In genomic region chr2:167928434-167928833, GRCh38 we compare ENCODE assay signal across 26 cellular contexts.
A peak's percentile ranks its signal among the peaks of the same experiment; 100 is the strongest.
DNase-seq lines count a peak whose midpoint lies in the region; ATAC-seq, FAIRE-seq and TF ChIP-seq lines count a peak whose summit lies in the region.
"Had no signal": no experiment of that assay in that cellular context is flagged by ENCODE, and none has a peak within 500 bp of the region (broad histone marks: within the 10 kb centered on the region; RNA-seq: fewer than 3 reads in every experiment).

No MANE protein-coding gene starts in this region.

- H4K8ac ChIP-seq in H1 (ENCODE audit: extremely low read depth, insufficient read depth, low read length) = no peak overlapping the region

- H3K14ac ChIP-seq in H1 (ENCODE audit: insufficient read length) = no peak overlapping the region

- no peaks in the 10 kb centered on the region for H3K4me1 ChIP-seq in GM23338 (ENCODE audit: insufficient read depth)
- no peaks in the 10 kb centered on the region for H3K4me1 ChIP-seq in H1 (replicated peaks in 1 of 4; ENCODE audit: control insufficient read depth in 3 of 4, insufficient read depth in 4 of 4, low read length in 3 of 4)
- H3K4me1 ChIP-seq in osteoblast (ENCODE audit: insufficient read depth, low read length) = no peaks in the 10 kb centered on the region
- H3K4me1 ChIP-seq: A549; BE2C; BLaER1 treated with 17β-estradiol and CSF1 and Interleukin-3, amounts not matched to agents 10 nM and 100 nM had no signal

- TF ChIP-seq POLR2A in H1 (IDR thresholded peaks at IDR 0.05; ENCODE audit: control extremely low read depth in 1 of 2, low read depth in 2 of 2, low read length in 2 of 2) = no peak

- H3K36me3 ChIP-seq in GM23338 (ENCODE audit: insufficient read depth) (no peaks in the 10 kb centered on the region), H1 (ENCODE audit: control insufficient read depth in 2 of 4, insufficient read depth in 4 of 4, low read length in 3 of 4) (no peaks in the 10 kb centered on the region), osteoblast (ENCODE audit: insufficient read depth, low read length) (no peaks in the 10 kb centered on the region), brain microvascular endothelial cell (replicated peaks) (no peaks in the 10 kb centered on the region)
- H3K36me3 ChIP-seq: BE2C; BLaER1 treated with 17β-estradiol and CSF1 and Interleukin-3, amounts not matched to agents 10 nM and 100 nM had no signal

- DNase-seq in GM23338 (ENCODE audit: low spot score) (peak; percentile 45), NCI-H69 (lab: John Stamatoyannopoulos, UW) (peak; percentile 7), H1 (ENCODE audit: low read depth in 1 of 2, low spot score in 2 of 2) (no peak), osteoblast (ENCODE audit: insufficient read length, low spot score, missing footprints) (peak; percentile 59), occipital lobe (lab: John Stamatoyannopoulos, UW) (no peak), immature natural killer cell (no peak), brain microvascular endothelial cell (no peak)
- DNase-seq: ACHN; AML-193; BE2C; CD4-positive, alpha-beta T cell; CD8-positive, alpha-beta memory T cell; DMS 273 treated with DMSO at 0.1 percent for 48 hours; DMS53; GF-D8; GOT3; H9 had no signal

- no peak overlapping the region for H2BK12ac ChIP-seq in H1 (ENCODE audit: low read depth, low read length)

- no peak overlapping the region for H3K23ac ChIP-seq in H1 (ENCODE audit: insufficient read length)

- H3K9ac ChIP-seq in H1 (replicated peaks in 1 of 4; ENCODE audit: extremely low read depth in 1 of 4, low read depth in 3 of 4, low read length in 3 of 4) = no peak overlapping the region
- H3K9ac ChIP-seq: BLaER1 treated with 17β-estradiol and CSF1 and Interleukin-3, amounts not matched to agents 10 nM and 100 nM had no signal

- ATAC-seq in GM23338 = peak; percentile 52; the same call in 2 of the 3 replicates
- no peak for ATAC-seq in HG03342 (IDR thresholded peaks at IDR 0.05; ENCODE audit: unreplicated experiment)
- ATAC-seq: A549, HCT116 had no signal

- H4K20me1 ChIP-seq in GM23338 (replicated peaks; ENCODE audit: insufficient read depth) = no peaks in the 10 kb centered on the region
- H4K20me1 ChIP-seq in H1 (replicated peaks in 1 of 2; ENCODE audit: control insufficient read depth in 1 of 2, insufficient read depth in 2 of 2, low read length in 2 of 2) = no peaks in the 10 kb centered on the region
- no peaks in the 10 kb centered on the region for H4K20me1 ChIP-seq in osteoblast (ENCODE audit: insufficient read depth, low read length)
- H4K20me1 ChIP-seq: BLaER1 treated with 17β-estradiol and CSF1 and Interleukin-3, amounts not matched to agents 10 nM and 100 nM had no signal

- H2BK20ac ChIP-seq in H1 (ENCODE audit: low read length) = no peak overlapping the region

- H3K27ac Mint-ChIP-seq in GM23338 = no peak overlapping the region
- H3K27ac Mint-ChIP-seq in immature natural killer cell = no peak overlapping the region
- H3K27ac Mint-ChIP-seq: CD14-positive monocyte; CD4-positive, alpha-beta T cell; CD8-positive, alpha-beta memory T cell; H9 had no signal

- H3K4me3 Mint-ChIP-seq in GM23338 = no peak overlapping the region
- H3K4me3 Mint-ChIP-seq in immature natural killer cell = no peak overlapping the region
- H3K4me3 Mint-ChIP-seq: CD14-positive monocyte; CD4-positive, alpha-beta T cell; CD8-positive, alpha-beta memory T cell; H9 had no signal

- H3K9me2 ChIP-seq in GM23338 (ENCODE audit: insufficient read depth) = peaks cover 15% of the 10 kb centered on the region; the same call in 1 of the 2 replicates

- no peaks in the 10 kb centered on the region; the same call in 2 of the 3 replicates for H3K4me1 Mint-ChIP-seq in GM23338
- no peaks in the 10 kb centered on the region for H3K4me1 Mint-ChIP-seq in immature natural killer cell
- H3K4me1 Mint-ChIP-seq: CD14-positive monocyte; CD8-positive, alpha-beta memory T cell had no signal

- H3K9me3 ChIP-seq in H1 (ENCODE audit: insufficient read depth in 2 of 2, low read depth in 1 of 2, low read length in 1 of 2) (no peaks in the 10 kb centered on the region; a peak in 1 of 4 replicates), osteoblast (ENCODE audit: low read depth, low read length) (no peaks in the 10 kb centered on the region)
- H3K9me3 ChIP-seq: A549; BE2C; BLaER1 treated with 17β-estradiol and CSF1 and Interleukin-3, amounts not matched to agents 10 nM and 100 nM had no signal

- TF ChIP-seq CTCF in GM23338 (conservative IDR thresholded peaks at IDR 0.05; ENCODE audit: low read depth in 2 of 2) (peak; percentile 32 to 40; a peak in 3 of 4 replicates), H1 (IDR thresholded peaks at IDR 0.05; ENCODE audit: control extremely low read depth in 1 of 3, insufficient read depth in 1 of 3, low read depth in 1 of 3, low read length in 3 of 3) (peak in 1 of 3 experiments; percentile 28; a peak in 1 of 4 replicates), osteoblast (IDR thresholded peaks at IDR 0.05; ENCODE audit: extremely low read depth, low read depth, low read length) (no peak), brain microvascular endothelial cell (IDR thresholded peaks at IDR 0.05; ENCODE audit: low read depth, low read length, missing control alignments) (no peak)

- H3K23me2 ChIP-seq in H1 (ENCODE audit: low read depth, low read length) = no peaks in the 10 kb centered on the region

- H2BK120ac ChIP-seq in H1 (replicated peaks; ENCODE audit: low read depth, low read length) = no peak overlapping the region

- no peak overlapping the region for H3K4ac ChIP-seq in H1 (replicated peaks; ENCODE audit: insufficient read length, low read depth, low read length)

- H3K4me3 ChIP-seq in GM23338 = no peak overlapping the region
- no peak overlapping the region for H3K4me3 ChIP-seq in H1 (ENCODE audit: extremely low read depth in 1 of 4, insufficient read depth in 2 of 4, low read depth in 3 of 4, low read length in 4 of 4)
- H3K4me3 ChIP-seq in osteoblast (ENCODE audit: insufficient read depth, low read length) = no peak overlapping the region
- no peak overlapping the region for H3K4me3 ChIP-seq in brain microvascular endothelial cell (ENCODE audit: low read depth, low read length)
- H3K4me3 ChIP-seq: A549; BLaER1 treated with 17β-estradiol and CSF1 and Interleukin-3, amounts not matched to agents 10 nM and 100 nM had no signal

- no peaks in the 10 kb centered on the region for H3K9me3 Mint-ChIP-seq in GM23338
- no peaks in the 10 kb centered on the region for H3K9me3 Mint-ChIP-seq in immature natural killer cell
- H3K9me3 Mint-ChIP-seq: CD4-positive, alpha-beta T cell; CD8-positive, alpha-beta memory T cell; H9 had no signal

- H2AK5ac ChIP-seq in H1 (ENCODE audit: low read depth, low read length) = no peak overlapping the region

- no peaks in the 10 kb centered on the region for H3K27me3 ChIP-seq in GM23338 (ENCODE audit: insufficient read depth)
- H3K27me3 ChIP-seq in H1 (replicated peaks in 1 of 4; ENCODE audit: control insufficient read depth in 3 of 4, extremely low read depth in 1 of 4, insufficient read depth in 3 of 4, low read length in 3 of 4) = no peaks in the 10 kb centered on the region; a peak in 1 of 7 replicates
- no peaks in the 10 kb centered on the region for H3K27me3 ChIP-seq in osteoblast (ENCODE audit: insufficient read depth, low read length)
- H3K27me3 ChIP-seq in brain microvascular endothelial cell (replicated peaks) = no peaks in the 10 kb centered on the region
- H3K27me3 ChIP-seq: BE2C; BLaER1 treated with 17β-estradiol and CSF1 and Interleukin-3, amounts not matched to agents 10 nM and 100 nM had no signal

- H2BK5ac ChIP-seq in H1 (ENCODE audit: low read depth, low read length) = no peak overlapping the region

- no peak overlapping the region for H3K18ac ChIP-seq in H1 (ENCODE audit: extremely low read depth, low read length)

- TF ChIP-seq RAD21 in H1 (IDR thresholded peaks at IDR 0.05 in 1 of 2, conservative IDR thresholded peaks at IDR 0.05 in 1 of 2; ENCODE audit: low read depth in 2 of 2, low read length in 2 of 2) = peak; percentile 16 to 24; a peak in 2 of 4 replicates

- 89% methylated on average over 6 of the region's 6 CpGs; no CpG with 5 or more reads in 1 of the 2 experiments for WGBS in H1 (ENCODE audit: extremely low coverage in 1 of 2, insufficient coverage in 1 of 2, insufficient read length in 1 of 2, insufficient replicate concordance in 2 of 2, low coverage in 1 of 2, low lambda C conversion rate in 2 of 2, missing lambda C conversion rate in 1 of 2), 2 experiments

- no peak for FAIRE-seq in H1 (lab: Jason Lieb, UNC)
- FAIRE-seq: A549, D721Med, GM12891, GM18507 had no signal

- H2BK15ac ChIP-seq in H1 (ENCODE audit: low read length) = no peak overlapping the region

- H3K79me1 ChIP-seq in H1 (ENCODE audit: low read depth, low read length) = no peaks in the 10 kb centered on the region

- CTCF ChIA-PET in H1 (lab: Charles Lee; ENCODE audit: partially characterized antibody) = interaction anchor here (0.6 to 1.7 kb wide), 5 partner anchors 9 to 191 kb away, joined by 3 to 7 read pairs (median 4); no protein-coding TSS in a partner anchor

- no peak for TF ChIP-seq EP300 in H1 (IDR thresholded peaks at IDR 0.05; ENCODE audit: borderline replicate concordance in 1 of 2, low read depth in 2 of 2, low read length in 2 of 2)

- POLR2A ChIA-PET in H1 (lab: Charles Lee; ENCODE audit: partially characterized antibody) = no interaction called here

- in situ Hi-C loops in brain microvascular endothelial cell (cut with HindIII; ENCODE audit: low pct_ligation_motif_present, low sequenced_read_pairs) = no loop called here

- H4K91ac ChIP-seq in H1 (replicated peaks; ENCODE audit: insufficient read length, low read length) = no peak overlapping the region

- no peak overlapping the region for H3K56ac ChIP-seq in H1 (replicated peaks; ENCODE audit: insufficient read length, low read depth, low read length)

- no peak overlapping the region for H4K5ac ChIP-seq in H1 (ENCODE audit: insufficient read length, low read depth, low read length)

- H3K4me2 ChIP-seq in GM23338 (no peak overlapping the region), H1 (ENCODE audit: insufficient read depth in 1 of 2, low read depth in 2 of 2, low read length in 2 of 2) (no peak overlapping the region), osteoblast (ENCODE audit: insufficient read depth, low read length) (no peak overlapping the region)
- H3K4me2 ChIP-seq: A549; BLaER1 treated with 17β-estradiol and CSF1 and Interleukin-3, amounts not matched to agents 10 nM and 100 nM had no signal

- H3K79me2 ChIP-seq in GM23338 (replicated peaks; ENCODE audit: insufficient read depth) (no peaks in the 10 kb centered on the region), H1 (ENCODE audit: control insufficient read depth in 1 of 2, insufficient read depth in 2 of 2, low read length in 2 of 2) (no peaks in the 10 kb centered on the region), osteoblast (ENCODE audit: insufficient read depth, low read length) (no peaks in the 10 kb centered on the region)

- H2AFZ ChIP-seq in GM23338 = peak overlapping the region; percentile 75; the same call in 1 of the 2 replicates
- no peak overlapping the region for H2AFZ ChIP-seq in H1 (ENCODE audit: low read length)
- H2AFZ ChIP-seq in osteoblast (ENCODE audit: low read length) = no peak overlapping the region

- H3K36me3 Mint-ChIP-seq in GM23338 (ENCODE audit: low read depth) = no peaks in the 10 kb centered on the region
- no peaks in the 10 kb centered on the region for H3K36me3 Mint-ChIP-seq in immature natural killer cell
- H3K36me3 Mint-ChIP-seq: CD14-positive monocyte; CD8-positive, alpha-beta memory T cell had no signal

- no peaks in the 10 kb centered on the region for H3F3A ChIP-seq in GM23338 (replicated peaks; ENCODE audit: low read depth)

- H3K27ac ChIP-seq in GM23338 (ENCODE audit: low read depth) = no peak overlapping the region
- H3K27ac ChIP-seq in H1 (ENCODE audit: low read depth, low read length) = no peak overlapping the region
- no peak overlapping the region for H3K27ac ChIP-seq in osteoblast (ENCODE audit: low read depth, low read length)
- no peak overlapping the region for H3K27ac ChIP-seq in brain microvascular endothelial cell
- H3K27ac ChIP-seq: 22Rv1; A549; BLaER1 treated with 17β-estradiol and CSF1 and Interleukin-3, amounts not matched to agents 10 nM and 100 nM had no signal

- H3K27me3 Mint-ChIP-seq in GM23338 (ENCODE audit: insufficient read depth, low read depth, poor library complexity) (no peaks in the 10 kb centered on the region), immature natural killer cell (ENCODE audit: low read depth in 3 of 3) (peaks cover 3 to 8% (median 4%) of the 10 kb centered on the region in 3 donors)
- H3K27me3 Mint-ChIP-seq: CD4-positive, alpha-beta T cell had no signal

Comparison
In these comparisons a context has a peak if more than half of its experiments do, and no peak if none do; other contexts are left out.
1. DNase-seq: peak in GM23338 (single experiment), NCI-H69 (single experiment) and osteoblast (single experiment); none in H1 (0 of 2), occipital lobe (single experiment), immature natural killer cell (0 of 3) and brain microvascular endothelial cell (single experiment).
2. CTCF ChIP-seq: peak in GM23338 (2 of 2); none in osteoblast (single experiment) and brain microvascular endothelial cell (single experiment).